In genomic region chr22:37538590-37539357, GRCh38 we compare ENCODE assay signal across 8 cellular contexts. TPM values are rescaled to one million over a fixed set of nuclear protein-coding genes. Genes with fewer than 3 reads are reported as not detected.
A peak's percentile ranks its signal among the peaks of the same experiment; 100 is the strongest.
DNase-seq lines count a peak whose midpoint lies in the region; ATAC-seq lines count a peak whose summit lies in the region.

No MANE protein-coding gene starts in this region.

- H2BK120ac ChIP-seq in mesenchymal stem cell (ENCODE audit: low read depth, low read length): no peak overlapping the region

- 42% methylated on average over 20 of the region's 20 CpGs for WGBS in mesenchymal stem cell

- H2BK15ac ChIP-seq in mesenchymal stem cell (ENCODE audit: low read depth, poor library complexity, severe bottlenecking): no peak overlapping the region

- no peaks in the 10 kb centered on the region for H3K36me3 Mint-ChIP-seq in activated CD8-positive, alpha-beta T cell treated with anti-CD3 and anti-CD28 coated beads, Interleukin-2, amount 10 ng/mL, durations not matched to agents 7 days and 5 days (ENCODE audit: low read depth)

- H3K27ac ChIP-seq in BLaER1 treated with 17β-estradiol and CSF1 and Interleukin-3, amounts not matched to agents 10 nM and 100 nM: peak overlapping the region in 9 of 11 experiments; percentile 24 to 62 (median 55); a peak in 17 of 22 replicates
- no peak overlapping the region for H3K27ac ChIP-seq in mesenchymal stem cell (ENCODE audit: low read length, poor library complexity, severe bottlenecking)

- H3K27ac Mint-ChIP-seq in activated CD8-positive, alpha-beta T cell treated with anti-CD3 and anti-CD28 coated beads, Interleukin-2, amount 10 ng/mL, durations not matched to agents 7 days and 5 days: peak overlapping the region; percentile 20

- peak; percentile 90 for DNase-seq in HK-2 (ENCODE audit: unreplicated experiment)
- peak; percentile 89 to 92 for DNase-seq in NOMO-1 (lab: John Stamatoyannopoulos, UW; ENCODE audit: unreplicated experiment in 2 of 2)
- DNase-seq in activated CD8-positive, alpha-beta T cell treated with anti-CD3 and anti-CD28 coated beads, Interleukin-2, amount 10 ng/mL, durations not matched to agents 7 days and 5 days: peak; percentile 95
- peak; percentile 86 for DNase-seq in effector CD4-positive, alpha-beta T cell
- peak; percentile 93 for DNase-seq in mesenchymal stem cell
- DNase-seq in stimulated activated CD8-positive, alpha-beta memory T cell treated with anti-CD3 and anti-CD28 coated beads, Interleukin-15, amount 100 ng/mL, for 1 hour (ENCODE audit: low read depth): peak; percentile 77

- H3K27me3 Mint-ChIP-seq in activated CD8-positive, alpha-beta T cell treated with anti-CD3 and anti-CD28 coated beads, Interleukin-2, amount 10 ng/mL, durations not matched to agents 7 days and 5 days (ENCODE audit: low read depth): peaks cover 20% of the 10 kb centered on the region

- no peak overlapping the region for H3K4me3 ChIP-seq in BLaER1 treated with 17β-estradiol and CSF1 and Interleukin-3, amounts not matched to agents 10 nM and 100 nM
- H3K4me3 ChIP-seq in mesenchymal stem cell (ENCODE audit: insufficient read depth in 1 of 2, low read depth in 1 of 2, low read length in 2 of 2): peak overlapping the region in 1 of 2 experiments; percentile 65

- H3K4me1 ChIP-seq in BLaER1 treated with 17β-estradiol and CSF1 and Interleukin-3, amounts not matched to agents 10 nM and 100 nM: peaks cover 65 to 89% (median 77%) of the 10 kb centered on the region in 10 experiments
- H3K4me1 ChIP-seq in mesenchymal stem cell (ENCODE audit: control insufficient read depth, insufficient read depth, low read depth, low read length): peaks cover 16% of the 10 kb centered on the region

- peaks cover 52% of the 10 kb centered on the region for H3K4me1 Mint-ChIP-seq in activated CD8-positive, alpha-beta T cell treated with anti-CD3 and anti-CD28 coated beads, Interleukin-2, amount 10 ng/mL, durations not matched to agents 7 days and 5 days (ENCODE audit: low read depth)

- CTCF ChIA-PET in activated CD8-positive, alpha-beta T cell treated with anti-CD3 and anti-CD28 coated beads, Interleukin-2, amount 10 ng/mL, durations not matched to agents 7 days and 5 days (lab: Charles Lee): interaction anchor here (0.6 to 16.8 kb wide), 16 partner anchors 9 to 763 kb away, joined by 3 to 493 read pairs (median 4); partner anchors contain the start of genes CDC42EP1, GGA1, IFT27 and MFNG

- peak overlapping the region in 6 of 11 experiments; percentile 25 to 61 (median 47); a peak in 11 of 22 replicates for H3K9ac ChIP-seq in BLaER1 treated with 17β-estradiol and CSF1 and Interleukin-3, amounts not matched to agents 10 nM and 100 nM
- peak overlapping the region; percentile 80 for H3K9ac ChIP-seq in mesenchymal stem cell (ENCODE audit: low read length)

- H4K20me1 ChIP-seq in BLaER1 treated with 17β-estradiol and CSF1 and Interleukin-3, amounts not matched to agents 10 nM and 100 nM: no peaks in the 10 kb centered on the region

- H3K27me3 ChIP-seq in BLaER1 treated with 17β-estradiol and CSF1 and Interleukin-3, amounts not matched to agents 10 nM and 100 nM: peaks cover 0 to 6% (median 0%) of the 10 kb centered on the region in 11 experiments; a peak in 1 of 22 replicates
- no peaks in the 10 kb centered on the region for H3K27me3 ChIP-seq in mesenchymal stem cell (ENCODE audit: control insufficient read depth in 1 of 2, insufficient read depth in 1 of 2, low read length in 2 of 2)

- peak overlapping the region; percentile 85 for H4K8ac ChIP-seq in mesenchymal stem cell (ENCODE audit: low read length)

- H3K4me3 Mint-ChIP-seq in activated CD8-positive, alpha-beta T cell treated with anti-CD3 and anti-CD28 coated beads, Interleukin-2, amount 10 ng/mL, durations not matched to agents 7 days and 5 days: peak overlapping the region; percentile 3

- H3K4me2 ChIP-seq in BLaER1 treated with 17β-estradiol and CSF1 and Interleukin-3, amounts not matched to agents 10 nM and 100 nM: peak overlapping the region; percentile 71 to 86 (median 81)
- H3K4me2 ChIP-seq in mesenchymal stem cell (ENCODE audit: low read length, poor library complexity, severe bottlenecking): no peak overlapping the region

- POLR2A ChIA-PET in activated CD8-positive, alpha-beta T cell treated with anti-CD3 and anti-CD28 coated beads, Interleukin-2, amount 10 ng/mL, durations not matched to agents 7 days and 5 days (lab: Charles Lee): interaction anchor here (1.5 to 2.6 kb wide), 2 partner anchors 11 to 28 kb away, joined by 3 to 8 read pairs; no protein-coding TSS in a partner anchor

- no peaks in the 10 kb centered on the region for H3K9me3 Mint-ChIP-seq in activated CD8-positive, alpha-beta T cell treated with anti-CD3 and anti-CD28 coated beads, Interleukin-2, amount 10 ng/mL, durations not matched to agents 7 days and 5 days (ENCODE audit: insufficient read depth)

- peak overlapping the region in 1 of 2 experiments; percentile 4 for H3K4ac ChIP-seq in mesenchymal stem cell (ENCODE audit: low read depth in 1 of 2, low read length in 2 of 2)

- H3K36me3 ChIP-seq in BLaER1 treated with 17β-estradiol and CSF1 and Interleukin-3, amounts not matched to agents 10 nM and 100 nM: no peaks in the 10 kb centered on the region
- no peaks in the 10 kb centered on the region for H3K36me3 ChIP-seq in mesenchymal stem cell (ENCODE audit: control insufficient read depth in 1 of 2, insufficient read depth in 2 of 2, low read depth in 1 of 2, low read length in 2 of 2)

- peak; percentile 73 for ATAC-seq in GM19395 (IDR thresholded peaks at IDR 0.05; ENCODE audit: unreplicated experiment)
- ATAC-seq in activated CD8-positive, alpha-beta T cell treated with anti-CD3 and anti-CD28 coated beads, Interleukin-2, amount 10 ng/mL, durations not matched to agents 7 days and 5 days: peak; percentile 99

- H3K9me3 ChIP-seq in BLaER1 treated with 17β-estradiol and CSF1 and Interleukin-3, amounts not matched to agents 10 nM and 100 nM (replicated peaks in 1 of 11): no peaks in the 10 kb centered on the region
- no peaks in the 10 kb centered on the region for H3K9me3 ChIP-seq in mesenchymal stem cell (ENCODE audit: control insufficient read depth, low read length)

- no peak overlapping the region for H2AK5ac ChIP-seq in mesenchymal stem cell (ENCODE audit: low read length, severe bottlenecking)

- no peak overlapping the region for H3K23ac ChIP-seq in mesenchymal stem cell (ENCODE audit: low read length in 2 of 2)

- no peaks in the 10 kb centered on the region for H3K79me1 ChIP-seq in mesenchymal stem cell (replicated peaks; ENCODE audit: low read length, poor library complexity, severe bottlenecking)

- no peak overlapping the region for H2AFZ ChIP-seq in mesenchymal stem cell (ENCODE audit: low read depth, low read length)

- H3K18ac ChIP-seq in mesenchymal stem cell (ENCODE audit: low read depth in 1 of 2, low read length in 2 of 2): peak overlapping the region in 1 of 2 experiments; percentile 31

- H3K14ac ChIP-seq in mesenchymal stem cell (ENCODE audit: low read length in 2 of 2): no peak overlapping the region

- H2BK5ac ChIP-seq in mesenchymal stem cell (ENCODE audit: low read depth, low read length, poor library complexity, severe bottlenecking): no peak overlapping the region

- H4K91ac ChIP-seq in mesenchymal stem cell (ENCODE audit: low read length): peak overlapping the region; percentile 14

- peak overlapping the region; percentile 33 to 63 for H2BK12ac ChIP-seq in mesenchymal stem cell (ENCODE audit: low read length in 2 of 2)

RNA-seq across cellular contexts. Expression of gene CARD10, which starts 19.6 kb away (rescaled TPM):
- under 1 TPM in 1 of 2 experiments, not detected in 1; 0.31 TPM for total RNA-seq in activated CD8-positive, alpha-beta T cell treated with anti-CD3 and anti-CD28 coated beads, Interleukin-2, amount 10 ng/mL, durations not matched to agents 7 days and 5 days
- polyA plus RNA-seq in mesenchymal stem cell (2013, experiment 1 of 2): 3.1 TPM
- polyA plus RNA-seq in mesenchymal stem cell (2013, experiment 2 of 2): 3.2 TPM

RNA-seq across cellular contexts. Expression of gene CDC42EP1, which starts 21.5 kb away (rescaled TPM):
- total RNA-seq in activated CD8-positive, alpha-beta T cell treated with anti-CD3 and anti-CD28 coated beads, Interleukin-2, amount 10 ng/mL, durations not matched to agents 7 days and 5 days: under 1 TPM; 0.13 to 0.21 TPM
- 117 TPM for polyA plus RNA-seq in mesenchymal stem cell (2013, experiment 1 of 2)
- polyA plus RNA-seq in mesenchymal stem cell (2013, experiment 2 of 2): 113 TPM

RNA-seq across cellular contexts. Expression of gene LGALS2, which starts 41.1 kb away (rescaled TPM):
- not detected for total RNA-seq in activated CD8-positive, alpha-beta T cell treated with anti-CD3 and anti-CD28 coated beads, Interleukin-2, amount 10 ng/mL, durations not matched to agents 7 days and 5 days
- not detected for polyA plus RNA-seq in mesenchymal stem cell (2013, experiment 1 of 2)
- polyA plus RNA-seq in mesenchymal stem cell (2013, experiment 2 of 2): not detected

RNA-seq across cellular contexts. Expression of gene MFNG, which starts 52.6 kb away (rescaled TPM):
- 100 to 1,000 TPM; 227 to 232 TPM for total RNA-seq in activated CD8-positive, alpha-beta T cell treated with anti-CD3 and anti-CD28 coated beads, Interleukin-2, amount 10 ng/mL, durations not matched to agents 7 days and 5 days
- 0.06 TPM for polyA plus RNA-seq in mesenchymal stem cell (2013, experiment 1 of 2)
- polyA plus RNA-seq in mesenchymal stem cell (2013, experiment 2 of 2): 0.04 TPM
